14 cellular contexts compared by ENCODE assay signal in the genomic region with DNA sequence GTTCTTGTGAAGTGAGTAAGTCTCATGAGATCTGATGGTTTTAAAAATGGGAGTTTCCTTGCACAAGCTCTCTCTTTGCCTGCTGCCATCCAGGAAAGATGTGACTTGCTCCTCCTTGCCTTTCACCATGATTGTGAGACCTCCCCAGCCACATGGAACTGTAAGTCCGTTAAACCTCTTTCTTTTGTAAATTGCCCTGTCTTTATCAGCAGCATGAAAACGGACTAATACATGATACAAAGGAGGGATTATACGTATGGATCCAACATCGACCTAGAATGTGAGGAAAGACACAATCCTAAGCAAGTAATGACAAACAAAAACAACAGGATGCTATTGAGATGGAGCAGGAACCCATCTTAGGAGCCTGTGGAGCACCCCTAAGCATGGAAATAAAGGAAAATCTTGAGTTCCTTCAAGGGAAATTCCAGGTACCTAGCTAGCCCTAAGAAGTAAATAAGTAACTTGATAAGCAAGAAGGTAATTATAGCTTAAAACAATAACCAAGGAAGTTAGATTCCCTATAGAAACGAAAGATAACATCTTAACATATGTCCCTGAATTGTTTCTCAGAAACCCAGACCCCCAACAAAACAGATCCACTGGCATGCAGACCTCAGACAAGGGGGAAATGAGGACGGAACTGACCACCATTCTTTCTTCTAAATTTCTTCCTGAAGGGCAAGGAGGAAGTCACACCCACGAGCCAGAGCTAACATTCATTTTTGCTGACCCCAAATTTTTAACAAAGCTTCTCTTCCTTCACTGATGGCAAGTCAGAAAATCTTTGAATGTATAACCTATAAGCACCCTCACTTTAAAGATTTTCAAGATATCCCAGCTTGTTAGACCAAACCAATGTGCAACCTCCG. TPM values are rescaled to one million over a fixed set of nuclear protein-coding genes. Genes with fewer than 3 reads are reported as not detected.
DNase-seq lines count a peak whose midpoint lies in the region; ATAC-seq and TF ChIP-seq lines count a peak whose summit lies in the region.
"Had no signal": no experiment of that assay in that cellular context is flagged by ENCODE, and none has a peak within 500 bp of the region (broad histone marks: within the 10 kb centered on the region; RNA-seq: fewer than 3 reads in every experiment).

No MANE protein-coding gene starts in this region.

- H3K27me3 Mint-ChIP-seq in activated T-cell treated with anti-CD3 and anti-CD28 coated beads, Interleukin-2, amount 50 U/mL, for 24 hours, result peaks cover 70% of the 10 kb centered on the region
- H3K27me3 Mint-ChIP-seq in endodermal cell (ENCODE audit: insufficient read depth), result peaks cover 29% of the 10 kb centered on the region
- peaks cover 10% of the 10 kb centered on the region for H3K27me3 Mint-ChIP-seq in glutamatergic neuron (ENCODE audit: unreplicated experiment)

- DNase-seq in activated T-cell treated with anti-CD3 and anti-CD28 coated beads, Interleukin-2, amount 50 U/mL, for 24 hours, result no peak
- DNase-seq in activated T-cell treated with anti-CD3 and anti-CD28 coated beads, Interleukin-2, amount 50 U/mL, for 48 hours, result no peak
- DNase-seq in NCI-H69 (lab: John Stamatoyannopoulos, UW) (peak; percentile 62), endodermal cell (no peak), renal cortical epithelial cell (ENCODE audit: low read depth) (peak; percentile 41), glutamatergic neuron (no peak), NCI-H1436 (lab: John Stamatoyannopoulos, UW) (no peak)
- DNase-seq: activated gamma-delta T cell, lower lobe of right lung, NCI-H187, NCI-H748 treated with DMSO at 0.1 percent for 48 hours had no signal

- H3K27ac ChIP-seq in endodermal cell (ENCODE audit: low read depth, low read length), result no peak overlapping the region
- H3K27ac ChIP-seq: cardiac muscle cell, lower lobe of right lung had no signal

- H3K4me3 Mint-ChIP-seq in activated T-cell treated with anti-CD3 and anti-CD28 coated beads, Interleukin-2, amount 50 U/mL, for 24 hours, result peak overlapping the region; percentile 65
- H3K4me3 Mint-ChIP-seq in endodermal cell (peak overlapping the region; percentile 59), glutamatergic neuron (ENCODE audit: unreplicated experiment) (no peak overlapping the region)

- H3K9me3 Mint-ChIP-seq in activated T-cell treated with anti-CD3 and anti-CD28 coated beads, Interleukin-2, amount 50 U/mL, for 24 hours, result no peaks in the 10 kb centered on the region
- H3K9me3 Mint-ChIP-seq in endodermal cell (no peaks in the 10 kb centered on the region), glutamatergic neuron (ENCODE audit: unreplicated experiment) (peaks cover 7% of the 10 kb centered on the region)

- H3K4me3 ChIP-seq in endodermal cell (ENCODE audit: low read length), result peak overlapping the region; percentile 64
- H3K4me3 ChIP-seq: cardiac muscle cell had no signal

- TF ChIP-seq CTCF in endodermal cell (conservative IDR thresholded peaks at IDR 0.05), result no peak
- TF ChIP-seq CTCF in glutamatergic neuron (IDR thresholded peaks at IDR 0.05; ENCODE audit: partially characterized antibody, unreplicated experiment), result no peak

- no peaks in the 10 kb centered on the region for H3K36me3 ChIP-seq in endodermal cell (ENCODE audit: control insufficient read depth, insufficient read depth, low read length)
- H3K36me3 ChIP-seq: cardiac muscle cell, lower lobe of right lung had no signal

- no peaks in the 10 kb centered on the region for H3K9me3 ChIP-seq in endodermal cell (ENCODE audit: control insufficient read depth, low read length)
- H3K9me3 ChIP-seq: lower lobe of right lung had no signal

- no peaks in the 10 kb centered on the region for H3K27me3 ChIP-seq in endodermal cell (ENCODE audit: control insufficient read depth, insufficient read depth, low read length, poor library complexity, severe bottlenecking)

- no peak overlapping the region for H3K9ac ChIP-seq in endodermal cell (ENCODE audit: extremely low read depth, low read length, poor library complexity, severe bottlenecking)

- no peaks in the 10 kb centered on the region for H3K36me3 Mint-ChIP-seq in activated T-cell treated with anti-CD3 and anti-CD28 coated beads, Interleukin-2, amount 50 U/mL, for 24 hours (ENCODE audit: low read depth)
- no peaks in the 10 kb centered on the region for H3K36me3 Mint-ChIP-seq in endodermal cell (ENCODE audit: low read depth)
- no peaks in the 10 kb centered on the region for H3K36me3 Mint-ChIP-seq in glutamatergic neuron (ENCODE audit: unreplicated experiment)

- WGBS in endodermal cell (ENCODE audit: insufficient coverage in 1 of 2, insufficient read length in 1 of 2), 2 experiments, result 23 to 24% methylated on average over 5 to 8 of the region's 8 CpGs

- no peak overlapping the region for H3K27ac Mint-ChIP-seq in activated T-cell treated with anti-CD3 and anti-CD28 coated beads, Interleukin-2, amount 50 U/mL, for 24 hours
- H3K27ac Mint-ChIP-seq in endodermal cell (peak overlapping the region; percentile 54), glutamatergic neuron (ENCODE audit: unreplicated experiment) (no peak overlapping the region)

- H3K4me1 ChIP-seq in endodermal cell (ENCODE audit: control insufficient read depth, insufficient read depth, low read length), result peaks cover 12% of the 10 kb centered on the region

- no peak for ATAC-seq in HG03095 (IDR thresholded peaks at IDR 0.05; ENCODE audit: unreplicated experiment)
- ATAC-seq: Right ventricle myocardium inferior had no signal

- peaks cover 28% of the 10 kb centered on the region for H3K4me1 Mint-ChIP-seq in activated T-cell treated with anti-CD3 and anti-CD28 coated beads, Interleukin-2, amount 50 U/mL, for 24 hours (ENCODE audit: low read depth)
- H3K4me1 Mint-ChIP-seq in endodermal cell (peaks cover 40% of the 10 kb centered on the region), glutamatergic neuron (ENCODE audit: low read depth, unreplicated experiment) (peaks cover 12% of the 10 kb centered on the region)

RNA-seq across cellular contexts. Expression of a gene that starts 1.4 kb away (rescaled TPM):
- 10 to 100 TPM; 13.7 to 35.6 TPM for total RNA-seq in endodermal cell
- 1.5 TPM for polyA plus RNA-seq in endodermal cell (2013, experiment 1 of 2)
- polyA plus RNA-seq in endodermal cell (2013, experiment 2 of 2), result 1.7 TPM
- total RNA-seq in renal cortical epithelial cell, result 1.4 and 3.3 TPM in 2 replicates
- total RNA-seq in glutamatergic neuron (ENCODE audit: unreplicated experiment), result 1.2 TPM

Comparison
In these comparisons a context has a peak if more than half of its experiments do, and no peak if none do; other contexts are left out.
1. DNase-seq: peak in NCI-H69 (single experiment) and renal cortical epithelial cell (single experiment); none in activated T-cell treated with anti-CD3 and anti-CD28 coated beads, Interleukin-2, amount 50 U/mL, for 24 hours (single experiment), activated T-cell treated with anti-CD3 and anti-CD28 coated beads, Interleukin-2, amount 50 U/mL, for 48 hours (0 of 2), endodermal cell (single experiment), glutamatergic neuron (single experiment) and NCI-H1436 (single experiment).